ENCODE assay signal across 20 cellular contexts in genomic region chr5:95617057-95617456, GRCh38. TPM values are rescaled to one million over a fixed set of nuclear protein-coding genes. Genes with fewer than 3 reads are reported as not detected.
DNase-seq lines count a peak whose midpoint lies in the region; ATAC-seq and TF ChIP-seq lines count a peak whose summit lies in the region.
"Had no signal": no experiment of that assay in that cellular context is flagged by ENCODE, and none has a peak within 500 bp of the region (broad histone marks: within the 10 kb centered on the region; RNA-seq: fewer than 3 reads in every experiment).

No MANE protein-coding gene starts in this region.

- ATAC-seq in SK-N-SH treated with all-trans-retinoic acid at 6 μM for 48 hours (no peak), RWPE2 (ENCODE audit: low read depth) (peak; percentile 96), HG03095 (IDR thresholded peaks at IDR 0.05; ENCODE audit: unreplicated experiment) (no peak)
- ATAC-seq: heart left ventricle, PC-3, sciatic nerve had no signal

- CTCF ChIA-PET in SK-N-SH (lab: Yijun Ruan, JAX): no interaction called here

- no peak overlapping the region for H3K4me3 ChIP-seq in SK-N-SH (ENCODE audit: low read depth in 2 of 2, low read length in 1 of 2)
- H3K4me3 ChIP-seq in RWPE2 (ENCODE audit: severe bottlenecking): no peak overlapping the region
- no peak overlapping the region for H3K4me3 ChIP-seq in epithelial cell of esophagus (ENCODE audit: low read length)
- H3K4me3 ChIP-seq: adrenal gland, heart left ventricle, thyroid gland had no signal

- TF ChIP-seq EP300 in SK-N-SH (IDR thresholded peaks at IDR 0.05; ENCODE audit: borderline replicate concordance in 1 of 2, low read depth in 1 of 2, low read length in 1 of 2): no peak

- H3F3A ChIP-seq in SK-N-SH (replicated peaks; ENCODE audit: insufficient read depth): no peaks in the 10 kb centered on the region

- H3K36me3 ChIP-seq in SK-N-SH (replicated peaks in 1 of 2; ENCODE audit: control insufficient read depth in 1 of 2, insufficient read depth in 2 of 2, low read length in 1 of 2) (peaks cover 0 to 5% of the 10 kb centered on the region in 2 experiments), RWPE2 (ENCODE audit: low read depth) (no peaks in the 10 kb centered on the region; the same call in 1 of the 2 replicates)
- H3K36me3 ChIP-seq: adrenal gland, heart left ventricle, thyroid gland had no signal

- WGBS in SK-N-SH (ENCODE audit: low lambda C conversion rate): 99% methylated on average over 5 of the region's 5 CpGs

- peak overlapping the region; percentile 29 for H2AFZ ChIP-seq in SK-N-SH (ENCODE audit: low read depth)

- no peak overlapping the region for H3K27ac ChIP-seq in SK-N-SH (ENCODE audit: low read depth in 2 of 2, low read length in 1 of 2)
- peak overlapping the region; percentile 81 for H3K27ac ChIP-seq in RWPE2 (ENCODE audit: poor library complexity, severe bottlenecking)
- H3K27ac ChIP-seq: adrenal gland, C4-2B, heart left ventricle, thyroid gland, VCaP had no signal

- no peak overlapping the region for H3K4me2 ChIP-seq in SK-N-SH

- H3K9me2 ChIP-seq in SK-N-SH: no peaks in the 10 kb centered on the region

- H4K20me1 ChIP-seq in SK-N-SH (ENCODE audit: insufficient read depth): no peaks in the 10 kb centered on the region

- no peaks in the 10 kb centered on the region for H3K27me3 ChIP-seq in SK-N-SH (ENCODE audit: insufficient read depth)
- no peaks in the 10 kb centered on the region for H3K27me3 ChIP-seq in RWPE2 (ENCODE audit: insufficient read depth, poor library complexity, severe bottlenecking)
- H3K27me3 ChIP-seq: adrenal gland, heart left ventricle, thyroid gland had no signal

- POLR2A ChIA-PET in SK-N-SH (lab: Yijun Ruan, JAX): no interaction called here

- no peaks in the 10 kb centered on the region for H3K79me2 ChIP-seq in SK-N-SH (ENCODE audit: insufficient read depth)

- no peak for TF ChIP-seq CTCF in SK-N-SH (IDR thresholded peaks at IDR 0.05)
- no peak for TF ChIP-seq CTCF in RWPE2 (IDR thresholded peaks at IDR 0.05; ENCODE audit: poor library complexity, severe bottlenecking)
- no peak for TF ChIP-seq CTCF in epithelial cell of esophagus (IDR thresholded peaks at IDR 0.05; ENCODE audit: insufficient read depth, low read depth, low read length, missing control alignments)

- H3K9me3 ChIP-seq in SK-N-SH (no peaks in the 10 kb centered on the region), RWPE2 (ENCODE audit: severe bottlenecking) (peaks cover 4% of the 10 kb centered on the region)
- H3K9me3 ChIP-seq: adrenal gland, thyroid gland had no signal

- DNase-seq in SK-N-SH (no peak), RWPE2 (ENCODE audit: low spot score) (peak; percentile 91), epithelial cell of esophagus (ENCODE audit: low read depth) (peak; percentile 94), middle frontal gyrus (ENCODE audit: extremely low spot score, low spot score) (no peak), SHP77 (lab: John Stamatoyannopoulos, UW) (no peak), GDM1 (lab: John Stamatoyannopoulos, UW) (no peak)
- DNase-seq: adrenal gland, erythroblast, heart left ventricle, kidney, NCI-H2029 treated with DMSO at 0.1 percent for 48 hours, NCI-H510A treated with DMSO at 0.1 percent for 48 hours, PC-3, SW 1271, thyroid gland had no signal

- H3K4me1 ChIP-seq in SK-N-SH (ENCODE audit: control insufficient read depth in 1 of 2, insufficient read depth in 2 of 2, low read depth in 1 of 2, low read length in 1 of 2) (peaks cover 0 to 3% of the 10 kb centered on the region in 2 experiments; a peak in 2 of 4 replicates), RWPE2 (ENCODE audit: insufficient read depth, poor library complexity, severe bottlenecking) (peaks cover 18% of the 10 kb centered on the region)

- no peak overlapping the region for H3K9ac ChIP-seq in SK-N-SH

- no peak for TF ChIP-seq RAD21 in SK-N-SH (IDR thresholded peaks at IDR 0.05; ENCODE audit: low read length)

TF ChIP-seq in SK-N-SH, 30 proteins besides CTCF, POLR2A, EP300 and RAD21 (continues in another document):
- TF ChIP-seq POLR2AphosphoS5 (IDR thresholded peaks at IDR 0.05; ENCODE audit: low read depth, low read length) (no peak), TEAD4 (IDR thresholded peaks at IDR 0.05; ENCODE audit: borderline replicate concordance, insufficient read depth) (no peak), ZBTB33 (IDR thresholded peaks at IDR 0.05; ENCODE audit: borderline replicate concordance, low read depth) (no peak), TCF12 (IDR thresholded peaks at IDR 0.05) (no peak), USF1 (IDR thresholded peaks at IDR 0.05; ENCODE audit: borderline replicate concordance, low read depth) (no peak), MAX (IDR thresholded peaks at IDR 0.05; ENCODE audit: low read depth) (no peak), JUND (IDR thresholded peaks at IDR 0.05) (no peak), FOSL2 (IDR thresholded peaks at IDR 0.05; ENCODE audit: borderline replicate concordance, low read depth) (no peak), RCOR1 (IDR thresholded peaks at IDR 0.05; ENCODE audit: low read length) (no peak), NFIC (IDR thresholded peaks at IDR 0.05; ENCODE audit: borderline replicate concordance) (no peak), NRF1 (IDR thresholded peaks at IDR 0.05; ENCODE audit: low read depth, low read length) (no peak)

TF ChIP-seq in SK-N-SH treated with all-trans-retinoic acid at 6 μM for 48 hours, 23 proteins besides CTCF, POLR2A, EP300 and RAD21 (continues in another document):
- TF ChIP-seq CSRNP3 (CRISPR knock-in tag; IDR thresholded peaks at IDR 0.05): no peak
- no peak for TF ChIP-seq PATZ1 (CRISPR knock-in tag; IDR thresholded peaks at IDR 0.05; ENCODE audit: borderline replicate concordance)
- no peak for TF ChIP-seq ZNF8 (CRISPR knock-in tag; IDR thresholded peaks at IDR 0.05)
- TF ChIP-seq GLIS3 (CRISPR knock-in tag; IDR thresholded peaks at IDR 0.05): no peak
- no peak for TF ChIP-seq TCF4 (CRISPR knock-in tag; IDR thresholded peaks at IDR 0.05; ENCODE audit: borderline replicate concordance)
- no peak for TF ChIP-seq ZNF70 (CRISPR knock-in tag; IDR thresholded peaks at IDR 0.05)
- no peak for TF ChIP-seq BACH2 (CRISPR knock-in tag; IDR thresholded peaks at IDR 0.05; ENCODE audit: borderline replicate concordance)
- TF ChIP-seq ARNTL (CRISPR knock-in tag; IDR thresholded peaks at IDR 0.05; ENCODE audit: borderline replicate concordance, low read depth): no peak
- TF ChIP-seq CREB5 (CRISPR knock-in tag; IDR thresholded peaks at IDR 0.05; ENCODE audit: low read depth): no peak
- no peak for TF ChIP-seq ZNF565 (CRISPR knock-in tag; conservative IDR thresholded peaks at IDR 0.05; ENCODE audit: low read depth)
- no peak for TF ChIP-seq PPARA (CRISPR knock-in tag; IDR thresholded peaks at IDR 0.05; ENCODE audit: borderline replicate concordance)
- no peak for TF ChIP-seq ZFP30 (CRISPR knock-in tag; IDR thresholded peaks at IDR 0.05)

RNA-seq across cellular contexts. Expression of gene GPR150, which starts 2.8 kb away (rescaled TPM):
- 0.06 and 0.07 TPM in 2 replicates for polyA plus RNA-seq in SK-N-SH (2012; rRNA removed)
- polyA plus RNA-seq in SK-N-SH (2012; cell fraction: cytosol; rRNA removed): 0.07 and 0.08 TPM in 2 replicates
- 0.08 and 0.14 TPM in 2 replicates for polyA plus RNA-seq in SK-N-SH (2012; cell fraction: nucleus; rRNA removed)

RNA-seq across cellular contexts. Expression of gene RFESD, which starts 29.5 kb away (rescaled TPM):
- polyA plus RNA-seq in SK-N-SH (2012; rRNA removed): 1.8 and 3.1 TPM in 2 replicates
- polyA plus RNA-seq in SK-N-SH (2012; cell fraction: cytosol; rRNA removed): 3.0 and 3.6 TPM in 2 replicates
- polyA plus RNA-seq in SK-N-SH (2012; cell fraction: nucleus; rRNA removed): 0.66 and 2.2 TPM in 2 replicates

Comparison
In these comparisons a context has a peak if more than half of its experiments do, and no peak if none do; other contexts are left out.
1. DNase-seq: peak in RWPE2 (single experiment) and epithelial cell of esophagus (single experiment); none in SK-N-SH (single experiment), middle frontal gyrus (single experiment), SHP77 (0 of 2) and GDM1 (single experiment).